ENCODE assay signal across 1 cellular context in the genomic region with DNA sequence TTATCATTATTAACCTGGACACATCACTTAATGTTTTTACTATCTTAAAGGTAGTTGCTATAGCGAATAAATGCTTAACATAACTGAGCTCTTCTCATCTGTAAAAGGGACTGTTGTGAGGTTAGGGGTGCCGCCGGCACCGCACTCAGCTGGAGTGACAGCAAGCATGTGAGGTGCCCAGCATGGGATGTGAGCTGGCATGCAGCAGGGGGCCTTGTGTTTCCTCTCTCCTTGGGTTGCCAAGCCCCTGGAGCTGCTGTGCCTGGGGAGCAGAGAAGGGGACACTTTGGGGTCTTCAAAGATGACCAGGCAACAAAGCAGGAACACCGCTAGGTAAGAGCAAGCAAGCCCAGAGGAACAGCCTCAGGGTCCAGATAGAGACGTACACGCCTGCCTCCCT.
TF ChIP-seq lines count a peak whose summit lies in the region.

No MANE protein-coding gene starts in this region.

TF ChIP-seq in H1, 55 proteins besides CTCF, POLR2A, EP300 and RAD21:
- TF ChIP-seq NRF1 (IDR thresholded peaks at IDR 0.05; ENCODE audit: low read depth, low read length) (no peak), CHD1 (IDR thresholded peaks at IDR 0.05; ENCODE audit: low read depth, low read length) (no peak), YY1 (IDR thresholded peaks at IDR 0.05; ENCODE audit: low read depth, low read length) (no peak), RXRA (IDR thresholded peaks at IDR 0.05; ENCODE audit: insufficient read depth, low read depth, low read length) (no peak), RFX5 (IDR thresholded peaks at IDR 0.05; ENCODE audit: borderline replicate concordance, low read depth, low read length) (no peak), POU5F1 (IDR thresholded peaks at IDR 0.05; ENCODE audit: low read depth, low read length) (no peak), HDAC6 (IDR thresholded peaks at IDR 0.05; ENCODE audit: low read depth, low read length) (no peak), FOSL1 (IDR thresholded peaks at IDR 0.05; ENCODE audit: insufficient read depth, low read depth, low read length) (no peak), USF2 (IDR thresholded peaks at IDR 0.05; ENCODE audit: low read length) (no peak), SAP30 (IDR thresholded peaks at IDR 0.05; ENCODE audit: insufficient read depth, insufficient replicate concordance, low read length) (no peak), HDAC2 (IDR thresholded peaks at IDR 0.05; ENCODE audit: borderline replicate concordance in 1 of 2, low read depth in 2 of 2, low read length in 2 of 2) (no peak), TAF7 (optimal IDR thresholded peaks at IDR 0.05; ENCODE audit: borderline replicate concordance, low read depth, low read length) (no peak), SP2 (IDR thresholded peaks at IDR 0.05; ENCODE audit: low read length) (no peak), PHF8 (conservative IDR thresholded peaks at IDR 0.05; ENCODE audit: low read depth, low read length) (no peak), GTF2F1 (IDR thresholded peaks at IDR 0.05; ENCODE audit: borderline replicate concordance, low read depth, low read length) (no peak)
- TF ChIP-seq, protein P1, sequence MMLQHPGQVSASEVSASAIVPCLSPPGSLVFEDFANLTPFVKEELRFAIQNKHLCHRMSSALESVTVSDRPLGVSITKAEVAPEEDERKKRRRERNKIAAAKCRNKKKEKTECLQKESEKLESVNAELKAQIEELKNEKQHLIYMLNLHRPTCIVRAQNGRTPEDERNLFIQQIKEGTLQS (IDR thresholded peaks at IDR 0.05; ENCODE audit: insufficient read depth, low read depth, low read length), result no peak
